1 cellular context compared by ENCODE assay signal in the genomic region with DNA sequence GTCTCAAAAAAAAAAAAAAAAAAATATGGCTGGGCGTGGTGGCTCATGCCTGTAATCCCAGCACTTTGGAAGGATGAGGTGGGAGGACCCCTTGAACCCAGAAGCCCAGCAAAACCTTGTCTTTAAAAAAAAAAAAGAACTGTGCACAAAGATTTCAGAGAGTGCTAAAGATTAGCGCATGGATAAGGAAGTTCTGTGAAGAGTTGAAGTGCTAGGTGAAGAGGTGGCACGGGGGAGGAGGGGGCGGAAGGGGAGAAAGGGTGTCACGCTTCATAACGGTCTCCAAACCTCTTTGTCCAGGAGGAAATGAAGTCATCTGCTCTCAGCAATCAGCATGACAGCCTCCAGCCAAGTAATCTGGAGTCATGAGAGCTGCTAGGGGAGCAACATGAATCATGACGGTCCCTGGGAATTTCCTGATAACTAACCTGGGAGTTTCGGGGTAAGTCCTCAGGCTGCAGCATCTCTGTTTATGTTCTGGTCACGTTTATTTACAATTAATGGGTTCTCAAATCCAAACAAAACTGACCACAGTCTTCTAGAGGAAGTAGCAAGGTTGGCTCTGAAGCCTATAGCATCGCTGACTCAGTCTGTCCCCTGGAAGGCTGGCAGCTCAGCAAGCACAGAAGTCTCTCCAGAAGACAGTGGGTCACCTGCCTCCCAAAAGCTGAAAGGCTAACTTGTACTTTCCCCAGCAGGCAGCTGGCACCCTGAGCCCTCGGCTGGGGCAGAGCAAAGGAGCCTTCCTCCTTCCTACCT.
TF ChIP-seq lines count a peak whose summit lies in the region.

No MANE protein-coding gene starts in this region.

TF ChIP-seq in K562, 482 proteins besides CTCF, POLR2A, EP300 and RAD21 (continued from another document and continues in another):
- TF ChIP-seq RNF219 (CRISPR knock-in tag; IDR thresholded peaks at IDR 0.05) (no peak), RBFOX2 (IDR thresholded peaks at IDR 0.05; ENCODE audit: low read depth, low read length) (peak; percentile 23; the same call in 1 of the 2 replicates), MAFG (tag; conservative IDR thresholded peaks at IDR 0.05) (no peak), SMAD1 (IDR thresholded peaks at IDR 0.05; ENCODE audit: low read depth, low read length, partially characterized antibody) (no peak), E2F3 (CRISPR knock-in tag; IDR thresholded peaks at IDR 0.05) (no peak), ELF4 (CRISPR knock-in tag; IDR thresholded peaks at IDR 0.05) (no peak), STAT6 (CRISPR knock-in tag; IDR thresholded peaks at IDR 0.05) (no peak), RBM14 (IDR thresholded peaks at IDR 0.05; ENCODE audit: borderline replicate concordance, insufficient read depth, low read depth, low read length) (no peak), MED1 (CRISPR knock-in tag; IDR thresholded peaks at IDR 0.05; ENCODE audit: borderline replicate concordance) (no peak), ZNF696 (CRISPR knock-in tag; conservative IDR thresholded peaks at IDR 0.05) (no peak), KAT7 (CRISPR knock-in tag; IDR thresholded peaks at IDR 0.05; ENCODE audit: borderline replicate concordance) (no peak), ZNF395 (CRISPR knock-in tag; IDR thresholded peaks at IDR 0.05) (no peak), TAF1 (IDR thresholded peaks at IDR 0.05; ENCODE audit: control insufficient read depth, extremely low read depth, insufficient read depth, low read length, severe bottlenecking) (peak; percentile 36), ZFP30 (CRISPR knock-in tag; IDR thresholded peaks at IDR 0.05; ENCODE audit: borderline replicate concordance) (no peak), JUND (IDR thresholded peaks at IDR 0.05; ENCODE audit: borderline replicate concordance, low read depth, low read length) (peak; percentile 95), JUND (tag; IDR thresholded peaks at IDR 0.05; ENCODE audit: borderline replicate concordance, low read depth, low read length) (peak; percentile 84; the same call in 1 of the 3 replicates), ZNF134 (CRISPR knock-in tag; conservative IDR thresholded peaks at IDR 0.05) (no peak), NR2F6 (CRISPR knock-in tag; IDR thresholded peaks at IDR 0.05) (no peak), SUPT5H (IDR thresholded peaks at IDR 0.05) (no peak), ILF3 (IDR thresholded peaks at IDR 0.05; ENCODE audit: borderline replicate concordance) (no peak), JUN (IDR thresholded peaks at IDR 0.05; ENCODE audit: borderline replicate concordance, low read depth, low read length) (peak; percentile 93), JUN (CRISPR knock-in tag; IDR thresholded peaks at IDR 0.05; ENCODE audit: borderline replicate concordance) (peak; percentile 4; the same call in 1 of the 2 replicates), SPI1 (IDR thresholded peaks at IDR 0.05; ENCODE audit: borderline replicate concordance, low read depth, low read length) (no peak), LCOR (CRISPR knock-in tag; IDR thresholded peaks at IDR 0.05) (no peak), RBM34 (IDR thresholded peaks at IDR 0.05; ENCODE audit: borderline replicate concordance, insufficient read depth, low read length) (no peak), PURB (CRISPR knock-in tag; IDR thresholded peaks at IDR 0.05; ENCODE audit: low read depth) (no peak), ZFP91 (CRISPR knock-in tag; IDR thresholded peaks at IDR 0.05) (no peak), ATF7 (IDR thresholded peaks at IDR 0.05) (peak; percentile 94), BCOR (IDR thresholded peaks at IDR 0.05) (peak; percentile 8; the same call in 1 of the 2 replicates), ZNF311 (CRISPR knock-in tag; IDR thresholded peaks at IDR 0.05) (no peak), HMG20A (CRISPR knock-in tag; conservative IDR thresholded peaks at IDR 0.05) (no peak), ZNF57 (CRISPR knock-in tag; IDR thresholded peaks at IDR 0.05) (no peak), BMI1 (IDR thresholded peaks at IDR 0.05; ENCODE audit: low read length) (no peak), MAFK (IDR thresholded peaks at IDR 0.05; ENCODE audit: low read length) (no peak), CREB3 (tag; conservative IDR thresholded peaks at IDR 0.05; ENCODE audit: low read depth) (no peak), NELFE (IDR thresholded peaks at IDR 0.05; ENCODE audit: insufficient read depth, insufficient read length) (no peak), NONO (IDR thresholded peaks at IDR 0.05; ENCODE audit: low read depth in 2 of 2, low read length in 1 of 2) (no peak), CREB1 (IDR thresholded peaks at IDR 0.05) (peak; percentile 41; the same call in 1 of the 2 replicates), CREB1 (CRISPR knock-in tag; IDR thresholded peaks at IDR 0.05) (no peak; the same call in 1 of the 2 replicates)
- TF ChIP-seq, protein P1, sequence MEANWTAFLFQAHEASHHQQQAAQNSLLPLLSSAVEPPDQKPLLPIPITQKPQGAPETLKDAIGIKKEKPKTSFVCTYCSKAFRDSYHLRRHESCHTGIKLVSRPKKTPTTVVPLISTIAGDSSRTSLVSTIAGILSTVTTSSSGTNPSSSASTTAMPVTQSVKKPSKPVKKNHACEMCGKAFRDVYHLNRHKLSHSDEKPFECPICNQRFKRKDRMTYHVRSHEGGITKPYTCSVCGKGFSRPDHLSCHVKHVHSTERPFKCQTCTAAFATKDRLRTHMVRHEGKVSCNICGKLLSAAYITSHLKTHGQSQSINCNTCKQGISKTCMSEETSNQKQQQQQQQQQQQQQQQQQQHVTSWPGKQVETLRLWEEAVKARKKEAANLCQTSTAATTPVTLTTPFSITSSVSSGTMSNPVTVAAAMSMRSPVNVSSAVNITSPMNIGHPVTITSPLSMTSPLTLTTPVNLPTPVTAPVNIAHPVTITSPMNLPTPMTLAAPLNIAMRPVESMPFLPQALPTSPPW (CRISPR knock-in tag; IDR thresholded peaks at IDR 0.05) = peak; percentile 86
- TF ChIP-seq, protein P2, sequence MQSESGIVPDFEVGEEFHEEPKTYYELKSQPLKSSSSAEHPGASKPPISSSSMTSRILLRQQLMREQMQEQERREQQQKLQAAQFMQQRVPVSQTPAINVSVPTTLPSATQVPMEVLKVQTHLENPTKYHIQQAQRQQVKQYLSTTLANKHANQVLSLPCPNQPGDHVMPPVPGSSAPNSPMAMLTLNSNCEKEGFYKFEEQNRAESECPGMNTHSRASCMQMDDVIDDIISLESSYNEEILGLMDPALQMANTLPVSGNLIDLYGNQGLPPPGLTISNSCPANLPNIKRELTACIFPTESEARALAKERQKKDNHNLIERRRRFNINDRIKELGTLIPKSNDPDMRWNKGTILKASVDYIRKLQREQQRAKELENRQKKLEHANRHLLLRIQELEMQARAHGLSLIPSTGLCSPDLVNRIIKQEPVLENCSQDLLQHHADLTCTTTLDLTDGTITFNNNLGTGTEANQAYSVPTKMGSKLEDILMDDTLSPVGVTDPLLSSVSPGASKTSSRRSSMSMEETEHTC (IDR thresholded peaks at IDR 0.05) = peak; percentile 80; the same call in 1 of the 2 replicates
- TF ChIP-seq, protein P3, sequence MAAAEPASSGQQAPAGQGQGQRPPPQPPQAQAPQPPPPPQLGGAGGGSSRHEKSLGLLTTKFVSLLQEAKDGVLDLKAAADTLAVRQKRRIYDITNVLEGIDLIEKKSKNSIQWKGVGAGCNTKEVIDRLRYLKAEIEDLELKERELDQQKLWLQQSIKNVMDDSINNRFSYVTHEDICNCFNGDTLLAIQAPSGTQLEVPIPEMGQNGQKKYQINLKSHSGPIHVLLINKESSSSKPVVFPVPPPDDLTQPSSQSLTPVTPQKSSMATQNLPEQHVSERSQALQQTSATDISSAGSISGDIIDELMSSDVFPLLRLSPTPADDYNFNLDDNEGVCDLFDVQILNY (CRISPR knock-in tag; IDR thresholded peaks at IDR 0.05) = no peak
